8 cellular contexts compared by ENCODE assay signal in genomic region chr17:57868007-57868774, GRCh38. TPM values are rescaled to one million over a fixed set of nuclear protein-coding genes. Genes with fewer than 3 reads are reported as not detected.
DNase-seq lines count a peak whose midpoint lies in the region; ATAC-seq and TF ChIP-seq lines count a peak whose summit lies in the region.

No MANE protein-coding gene starts in this region.

- no peaks in the 10 kb centered on the region for H3K9me3 Mint-ChIP-seq in type B pancreatic cell

- peaks cover 64 to 100% (median 99%) of the 10 kb centered on the region in 10 experiments for H3K4me1 ChIP-seq in BLaER1 treated with 17β-estradiol and CSF1 and Interleukin-3, amounts not matched to agents 10 nM and 100 nM
- H3K4me1 ChIP-seq in Panc1 (ENCODE audit: control insufficient read depth, insufficient read depth, low read length) (peaks cover 46% of the 10 kb centered on the region), lung (ENCODE audit: control insufficient read depth in 2 of 2, insufficient read depth in 2 of 2, low read length in 2 of 2) (peaks cover 0 to 20% of the 10 kb centered on the region in 2 donors)

- peak overlapping the region; percentile 75 to 100 (median 99) for H3K4me2 ChIP-seq in BLaER1 treated with 17β-estradiol and CSF1 and Interleukin-3, amounts not matched to agents 10 nM and 100 nM

- ATAC-seq in GM18858 (IDR thresholded peaks at IDR 0.05; ENCODE audit: unreplicated experiment) (peak; percentile 73), HG03159 (IDR thresholded peaks at IDR 0.05; ENCODE audit: unreplicated experiment) (peak; percentile 77), Panc1 (peak; percentile 83), lung (ENCODE audit: insufficient read depth, low FRiP score) (peak; percentile 79)

- H3K27ac ChIP-seq in BLaER1 treated with 17β-estradiol and CSF1 and Interleukin-3, amounts not matched to agents 10 nM and 100 nM, result peak overlapping the region; percentile 19 to 97 (median 92); a peak in 20 of 22 replicates
- H3K27ac ChIP-seq in Panc1 (ENCODE audit: low read length) (peak overlapping the region; percentile 50), coronary artery (peak overlapping the region; percentile 72 to 95), lung (ENCODE audit: low read depth in 1 of 2, low read length in 1 of 2) (peak overlapping the region in 1 of 2 donors; percentile 69)

- CTCF ChIA-PET in Panc1 (lab: Charles Lee), result interaction anchor here (0.6 to 1.6 kb wide), 2 partner anchors 9 to 10 kb away, joined by 3 to 6 read pairs; no protein-coding TSS in a partner anchor

- no peak for DNase-seq in Panc1 (ENCODE audit: low read depth, low spot score)
- peak; percentile 90 for DNase-seq in coronary artery (ENCODE audit: low spot score)
- peak; percentile 67 for DNase-seq in lung (ENCODE audit: low spot score)
- no peak for DNase-seq in type B pancreatic cell (ENCODE audit: extremely low spot score, unreplicated experiment)
- no peak for DNase-seq in NCI-H2107 (lab: John Stamatoyannopoulos, UW)

- H3K4me1 Mint-ChIP-seq in type B pancreatic cell (ENCODE audit: unreplicated experiment), result peaks cover 38% of the 10 kb centered on the region

- POLR2A ChIA-PET in Panc1 (lab: Charles Lee), result interaction anchor here (0.6 to 0.7 kb wide), 2 partner anchors 12 to 79 kb away, joined by 3 to 11 read pairs; no protein-coding TSS in a partner anchor

- TF ChIP-seq CTCF in Panc1 (IDR thresholded peaks at IDR 0.05) (no peak), coronary artery (IDR thresholded peaks at IDR 0.05) (no peak), lung (IDR thresholded peaks at IDR 0.05; ENCODE audit: control extremely low read depth, extremely low read depth) (no peak), type B pancreatic cell (conservative IDR thresholded peaks at IDR 0.05) (peak; percentile 65)

- no peaks in the 10 kb centered on the region for H3K27me3 Mint-ChIP-seq in type B pancreatic cell

- H3K36me3 Mint-ChIP-seq in type B pancreatic cell, result peaks cover 28% of the 10 kb centered on the region

- no TSS peak for BruUV-seq in Panc1 (replicated peaks; lab: Mats Ljungman, UMichigan)

- peaks cover 0 to 38% (median 0%) of the 10 kb centered on the region in 11 experiments; a peak in 5 of 22 replicates for H4K20me1 ChIP-seq in BLaER1 treated with 17β-estradiol and CSF1 and Interleukin-3, amounts not matched to agents 10 nM and 100 nM

- H3K4me3 Mint-ChIP-seq in type B pancreatic cell, result no peak overlapping the region

- peak overlapping the region in 4 of 10 experiments; percentile 6 to 35 (median 25); a peak in 6 of 20 replicates for H3K4me3 ChIP-seq in BLaER1 treated with 17β-estradiol and CSF1 and Interleukin-3, amounts not matched to agents 10 nM and 100 nM
- H3K4me3 ChIP-seq in Panc1 (ENCODE audit: low read depth in 2 of 2, low read length in 2 of 2), result no peak overlapping the region
- H3K4me3 ChIP-seq in coronary artery, result peak overlapping the region; percentile 2
- no peak overlapping the region for H3K4me3 ChIP-seq in lung

- intact Hi-C loops in Panc1 (cut with micrococcal nuclease; ENCODE audit: unreplicated experiment), result no loop called here

- peaks cover 0 to 16% (median 0%) of the 10 kb centered on the region in 11 experiments; a peak in 4 of 22 replicates for H3K27me3 ChIP-seq in BLaER1 treated with 17β-estradiol and CSF1 and Interleukin-3, amounts not matched to agents 10 nM and 100 nM
- H3K27me3 ChIP-seq in Panc1 (ENCODE audit: control insufficient read depth, insufficient read depth, low read length) (no peaks in the 10 kb centered on the region), lung (ENCODE audit: control insufficient read depth, insufficient read depth) (no peaks in the 10 kb centered on the region)

- H3K9me3 ChIP-seq in BLaER1 treated with 17β-estradiol and CSF1 and Interleukin-3, amounts not matched to agents 10 nM and 100 nM (replicated peaks in 1 of 11), result no peaks in the 10 kb centered on the region
- H3K9me3 ChIP-seq in Panc1 (ENCODE audit: control insufficient read depth, insufficient read depth, low read depth, low read length) (no peaks in the 10 kb centered on the region), lung (ENCODE audit: control insufficient read depth in 2 of 2, insufficient read depth in 1 of 2, low read length in 1 of 2) (no peaks in the 10 kb centered on the region)

- in situ Hi-C loops in Panc1 (cut with HindIII; ENCODE audit: low pct_unique_long_range_greater_than_20kb, low sequenced_read_pairs), result no loop called here

- H3K27ac Mint-ChIP-seq in type B pancreatic cell, result no peak overlapping the region

- peaks cover 0 to 12% (median 0%) of the 10 kb centered on the region in 11 experiments; a peak in 2 of 22 replicates for H3K36me3 ChIP-seq in BLaER1 treated with 17β-estradiol and CSF1 and Interleukin-3, amounts not matched to agents 10 nM and 100 nM
- peaks cover 3% of the 10 kb centered on the region; the same call in 1 of the 2 replicates for H3K36me3 ChIP-seq in Panc1 (ENCODE audit: control insufficient read depth, insufficient read depth, low read length)
- H3K36me3 ChIP-seq in lung (ENCODE audit: control insufficient read depth in 2 of 2, insufficient read depth in 2 of 2, low read length in 2 of 2), result peaks cover 0 to 25% of the 10 kb centered on the region in 2 donors

- peak overlapping the region in 9 of 11 experiments; percentile 45 to 88 (median 79); a peak in 18 of 22 replicates for H3K9ac ChIP-seq in BLaER1 treated with 17β-estradiol and CSF1 and Interleukin-3, amounts not matched to agents 10 nM and 100 nM

- WGBS in lung, 2 donors, result 18 to 35% methylated on average over 18 of the region's 18 CpGs

RNA-seq across cellular contexts. Expression of gene MRPS23, which starts 18.3 kb away (rescaled TPM):
- total RNA-seq in Panc1 (2021; ENCODE audit: unreplicated experiment) (85.4 TPM), lung (10 to 100 TPM; 15.7 to 43.2 TPM), type B pancreatic cell (ENCODE audit: low replicate concordance) (35.5 and 46.9 TPM in 2 replicates)
- polyA plus RNA-seq in Panc1 (2012; ENCODE audit: insufficient read length), result 76.8 TPM
- 10 to 100 TPM; 19.9 to 44.9 TPM for polyA plus RNA-seq in lung

Comparison
In these comparisons a context has a peak if more than half of its experiments do, and no peak if none do; other contexts are left out.
1. DNase-seq: peak in coronary artery (single experiment) and lung (single experiment); none in Panc1 (single experiment), type B pancreatic cell (single experiment) and NCI-H2107 (single experiment).
2. Peak in every context shown above with its lines, with median percentiles within 50 percentile points of each other: ATAC-seq.